Comparison of ENCODE assay signal across 8 cellular contexts in genomic region chr6:157148391-157149323, GRCh38.
DNase-seq lines count a peak whose midpoint lies in the region; ATAC-seq and TF ChIP-seq lines count a peak whose summit lies in the region.

No MANE protein-coding gene starts in this region.

- H3K36me3 ChIP-seq in RWPE2 (ENCODE audit: low read depth): peaks cover 4% of the 10 kb centered on the region; the same call in 1 of the 2 replicates

- TF ChIP-seq CTCF in RWPE2 (IDR thresholded peaks at IDR 0.05; ENCODE audit: poor library complexity, severe bottlenecking) (no peak), omental fat pad (IDR thresholded peaks at IDR 0.05) (no peak)

- peak; percentile 90 for ATAC-seq in RWPE2 (ENCODE audit: low read depth)
- ATAC-seq in omental fat pad (ENCODE audit: low FRiP score): peak; percentile 59
- ATAC-seq in HG03439 (IDR thresholded peaks at IDR 0.05; ENCODE audit: unreplicated experiment): no peak
- ATAC-seq in HG03342 (IDR thresholded peaks at IDR 0.05; ENCODE audit: unreplicated experiment): no peak

- H3K4me3 ChIP-seq in RWPE2 (ENCODE audit: severe bottlenecking): no peak overlapping the region

- DNase-seq in DMS 273 treated with DMSO at 0.1 percent for 48 hours (lab: John Stamatoyannopoulos, UW) (peak; percentile 83), RWPE2 (ENCODE audit: low spot score) (peak; percentile 88), fibroblast of peridontal ligament (ENCODE audit: extremely low read depth) (peak; percentile 77), omental fat pad (ENCODE audit: low spot score) (no peak), NOMO-1 (lab: John Stamatoyannopoulos, UW; ENCODE audit: unreplicated experiment in 2 of 2) (no peak), DMS79 treated with DMSO at 0.1 percent for 48 hours (lab: John Stamatoyannopoulos, UW) (no peak)

- peak overlapping the region; percentile 94 for H3K27ac ChIP-seq in RWPE2 (ENCODE audit: poor library complexity, severe bottlenecking)

- no peaks in the 10 kb centered on the region for H3K9me3 ChIP-seq in RWPE2 (ENCODE audit: severe bottlenecking)

- no peaks in the 10 kb centered on the region for H3K27me3 ChIP-seq in RWPE2 (ENCODE audit: insufficient read depth, poor library complexity, severe bottlenecking)

- peaks cover 22% of the 10 kb centered on the region for H3K4me1 ChIP-seq in RWPE2 (ENCODE audit: insufficient read depth, poor library complexity, severe bottlenecking)

Comparison
In these comparisons a context has a peak if more than half of its experiments do, and no peak if none do; other contexts are left out.
1. DNase-seq: peak in DMS 273 treated with DMSO at 0.1 percent for 48 hours (single experiment), RWPE2 (single experiment) and fibroblast of peridontal ligament (single experiment); none in omental fat pad (single experiment), NOMO-1 (0 of 2) and DMS79 treated with DMSO at 0.1 percent for 48 hours (single experiment).
2. ATAC-seq: peak in RWPE2 (single experiment) and omental fat pad (single experiment); none in HG03439 (single experiment) and HG03342 (single experiment).